In genomic region chr5:95846554-95847260, GRCh38 we compare ENCODE assay signal across 7 cellular contexts. TPM values are rescaled to one million over a fixed set of nuclear protein-coding genes. Genes with fewer than 3 reads are reported as not detected.
A peak's percentile ranks its signal among the peaks of the same experiment; 100 is the strongest.
DNase-seq lines count a peak whose midpoint lies in the region; ATAC-seq and TF ChIP-seq lines count a peak whose summit lies in the region.

No MANE protein-coding gene starts in this region.

- peak; percentile 76 to 77 for ATAC-seq in left cardiac atrium
- peak; percentile 80 for ATAC-seq in sciatic nerve

- H3K27me3 Mint-ChIP-seq in T-helper 1 cell treated with Interleukin-12 subunit alpha and Interleukin-12 subunit beta and Interleukin-4 antibody, amounts not matched to agents 30 μg/mL and 1 μg/mL, for 36 hours (ENCODE audit: low read depth) = peaks cover 12% of the 10 kb centered on the region

- intact Hi-C loops in left cardiac atrium (cut with DNase I) = loop anchor here (1.0 to 10.0 kb wide), 3 partner anchors 65 to 202 kb away; partner anchors contain the start of gene RFESD (in 1 of the 2)
- intact Hi-C loops in sciatic nerve (cut with DNase I) = loop anchor here (5.0 to 10.0 kb wide), 2 partner anchors 64 to 202 kb away; partner anchors contain the start of gene RFESD

- peak overlapping the region; percentile 11 for H3K27ac Mint-ChIP-seq in T-helper 1 cell treated with Interleukin-12 subunit alpha and Interleukin-12 subunit beta and Interleukin-4 antibody, amounts not matched to agents 30 μg/mL and 1 μg/mL, for 36 hours

- peaks cover 22% of the 10 kb centered on the region for H3K4me1 Mint-ChIP-seq in T-helper 1 cell treated with Interleukin-12 subunit alpha and Interleukin-12 subunit beta and Interleukin-4 antibody, amounts not matched to agents 30 μg/mL and 1 μg/mL, for 36 hours (ENCODE audit: low read depth)

- H3K36me3 Mint-ChIP-seq in T-helper 1 cell treated with Interleukin-12 subunit alpha and Interleukin-12 subunit beta and Interleukin-4 antibody, amounts not matched to agents 30 μg/mL and 1 μg/mL, for 36 hours (ENCODE audit: low read depth) = peaks cover 2% of the 10 kb centered on the region

- peak; percentile 77 for DNase-seq in HCEC 1CT
- peak; percentile 82 for DNase-seq in NAMALWA (ENCODE audit: low spot score)
- DNase-seq in amniotic epithelial cell (ENCODE audit: low read depth) = peak; percentile 70
- peak; percentile 61 for DNase-seq in left cardiac atrium
- peak; percentile 84 for DNase-seq in sciatic nerve (ENCODE audit: low spot score)

- no peaks in the 10 kb centered on the region for H3K9me3 Mint-ChIP-seq in T-helper 1 cell treated with Interleukin-12 subunit alpha and Interleukin-12 subunit beta and Interleukin-4 antibody, amounts not matched to agents 30 μg/mL and 1 μg/mL, for 36 hours

- no peak overlapping the region for H3K4me3 Mint-ChIP-seq in T-helper 1 cell treated with Interleukin-12 subunit alpha and Interleukin-12 subunit beta and Interleukin-4 antibody, amounts not matched to agents 30 μg/mL and 1 μg/mL, for 36 hours

- TF ChIP-seq CTCF in GM12873 (IDR thresholded peaks at IDR 0.05; ENCODE audit: insufficient read depth, low read depth, low read length, missing control alignments) = peak; percentile 92

RNA-seq across cellular contexts. Expression of gene GLRX, which starts 24.2 kb away (rescaled TPM):
- total RNA-seq in left cardiac atrium (10 to 100 TPM; 73.1 to 76.0 TPM), sciatic nerve (22.2 TPM)

Comparison
In these comparisons a context has a peak if more than half of its experiments do, and no peak if none do; other contexts are left out.
1. Peak in every context shown above with its lines: DNase-seq and ATAC-seq.